10 cellular contexts compared by ENCODE assay signal in the genomic region with DNA sequence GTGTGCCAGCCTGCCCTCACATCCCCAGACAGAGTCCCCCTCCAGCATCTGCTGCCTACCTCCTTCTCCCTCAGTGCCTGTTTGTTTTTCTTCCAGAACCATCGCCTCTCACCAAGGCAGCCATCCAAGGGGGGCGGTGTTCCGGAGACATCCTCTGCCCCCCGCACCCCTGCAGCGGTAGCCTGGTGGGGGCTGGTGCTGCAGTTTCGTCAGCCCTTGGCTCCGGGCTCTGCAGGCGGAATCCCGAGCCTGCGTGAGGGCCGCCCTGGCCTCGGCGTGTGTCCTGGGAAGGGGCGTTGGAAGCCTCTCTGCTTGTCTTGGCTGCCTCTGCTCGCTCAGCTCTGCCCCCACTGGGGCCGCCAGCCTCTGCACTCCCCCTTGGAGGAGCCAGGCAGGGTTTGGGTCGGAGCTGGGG.
A peak's percentile ranks its signal among the peaks of the same experiment; 100 is the strongest.
DNase-seq lines count a peak whose midpoint lies in the region; ATAC-seq and TF ChIP-seq lines count a peak whose summit lies in the region.
"Had no signal": no experiment of that assay in that cellular context is flagged by ENCODE, and none has a peak within 500 bp of the region (broad histone marks: within the 10 kb centered on the region; RNA-seq: fewer than 3 reads in every experiment).

No MANE protein-coding gene starts in this region.

- no peak overlapping the region for H3K27ac ChIP-seq in right cardiac atrium (ENCODE audit: low read length)

- 0 out of 3 replicates have a peak, but pooled peaks have one; percentile 11 for TF ChIP-seq CTCF in GM12872 (IDR thresholded peaks at IDR 0.05; ENCODE audit: insufficient read depth, low read depth, low read length)

- H3K27me3 ChIP-seq in right cardiac atrium (ENCODE audit: control insufficient read depth, insufficient read depth) (no peaks in the 10 kb centered on the region), skeletal muscle satellite cell (ENCODE audit: control insufficient read depth, insufficient read depth, low read length) (no peaks in the 10 kb centered on the region)

- intact Hi-C loops in right cardiac atrium (cut with DNase I), result no loop called here

- H3K4me1 ChIP-seq in right cardiac atrium (ENCODE audit: control insufficient read depth, insufficient read depth, low read length), result no peaks in the 10 kb centered on the region
- peaks cover 49% of the 10 kb centered on the region for H3K4me1 ChIP-seq in skeletal muscle satellite cell (ENCODE audit: control insufficient read depth, insufficient read depth, low read length)

- WGBS in right cardiac atrium, result 46% methylated on average over 17 of the region's 17 CpGs

- no peaks in the 10 kb centered on the region for H3K36me3 ChIP-seq in skeletal muscle satellite cell (ENCODE audit: insufficient read depth, low read length)

- peak overlapping the region; percentile 54 for H3K4me2 ChIP-seq in skeletal muscle satellite cell (ENCODE audit: low read length)

- H3K9me3 ChIP-seq in right cardiac atrium (ENCODE audit: control insufficient read depth, low read length), result no peaks in the 10 kb centered on the region
- H3K9me3 ChIP-seq in skeletal muscle satellite cell (replicated peaks; ENCODE audit: low read length), result no peaks in the 10 kb centered on the region

- DNase-seq in anterior cingulate cortex (lab: John Stamatoyannopoulos, UW) (peak in 42 of 58 donors; percentile 9 to 76 (median 41)), right cardiac atrium (peak; percentile 86 to 96 (median 95)), NCI-H2029 treated with DMSO at 0.1 percent for 48 hours (lab: John Stamatoyannopoulos, UW) (no peak)
- DNase-seq: activated CD4-positive, CD25-positive, alpha-beta regulatory T cell; NCI-H2029 had no signal

- no peak overlapping the region for H3K9ac ChIP-seq in skeletal muscle satellite cell (ENCODE audit: low read depth, low read length)

- H3K4me3 ChIP-seq in right cardiac atrium (ENCODE audit: low read length), result no peak overlapping the region
- H3K4me3 ChIP-seq in skeletal muscle satellite cell (ENCODE audit: low read length), result no peak overlapping the region

- ATAC-seq in right cardiac atrium (peak; percentile 48 to 59), HG02678 (IDR thresholded peaks at IDR 0.05; ENCODE audit: unreplicated experiment) (no peak), HG03025 (IDR thresholded peaks at IDR 0.05; ENCODE audit: low FRiP score, unreplicated experiment) (no peak), GM19023 (IDR thresholded peaks at IDR 0.05; ENCODE audit: unreplicated experiment) (no peak)

Comparison
In these comparisons a context has a peak if more than half of its experiments do, and no peak if none do; other contexts are left out.
1. ATAC-seq: peak in right cardiac atrium (2 of 2); none in HG02678 (single experiment), HG03025 (single experiment) and GM19023 (single experiment).